8 cellular contexts compared by ENCODE assay signal in genomic region chr19:4971816-4972495, GRCh38. TPM values are rescaled to one million over a fixed set of nuclear protein-coding genes. Genes with fewer than 3 reads are reported as not detected.
A peak's percentile ranks its signal among the peaks of the same experiment; 100 is the strongest.
DNase-seq lines count a peak whose midpoint lies in the region; ATAC-seq and TF ChIP-seq lines count a peak whose summit lies in the region.

No MANE protein-coding gene starts in this region.

- H2BK5ac ChIP-seq in neuronal stem cell (ENCODE audit: low read length): no peak overlapping the region

- H2AK5ac ChIP-seq in neuronal stem cell (ENCODE audit: low read depth, low read length): peak overlapping the region; percentile 76

- peaks cover 22% of the 10 kb centered on the region for H3K79me1 ChIP-seq in neuronal stem cell (ENCODE audit: low read depth, low read length)

- H3K4me1 ChIP-seq in Loucy (ENCODE audit: insufficient read depth, low read length, poor library complexity, severe bottlenecking) (peaks cover 30% of the 10 kb centered on the region), neuronal stem cell (ENCODE audit: control insufficient read depth in 2 of 2, insufficient read depth in 1 of 2, low read depth in 1 of 2, low read length in 2 of 2) (peaks cover 15 to 24% of the 10 kb centered on the region in 2 donors)

- H3K27ac ChIP-seq in C4-2B (peak overlapping the region; percentile 87), neuronal stem cell (replicated peaks; ENCODE audit: low read length) (no peak overlapping the region)

- H3K4me1 Mint-ChIP-seq in effector memory CD8-positive, alpha-beta T cell (ENCODE audit: low read depth in 2 of 2): peaks cover 34 to 42% of the 10 kb centered on the region in 2 donors

- H3K4me2 ChIP-seq in Loucy (ENCODE audit: low read depth, low read length, poor library complexity, severe bottlenecking) (peak overlapping the region; percentile 99), neuronal stem cell (ENCODE audit: insufficient read depth, low read length, poor library complexity, severe bottlenecking) (no peak overlapping the region)

- no peaks in the 10 kb centered on the region for H3K9me3 ChIP-seq in Loucy (ENCODE audit: insufficient read depth, low read depth, low read length)
- H3K9me3 ChIP-seq in neuronal stem cell (replicated peaks in 1 of 2; ENCODE audit: control insufficient read depth in 2 of 2, insufficient read depth in 1 of 2, low read depth in 1 of 2, low read length in 2 of 2): no peaks in the 10 kb centered on the region

- no peaks in the 10 kb centered on the region for H3K27me3 Mint-ChIP-seq in effector memory CD8-positive, alpha-beta T cell

- no peak for DNase-seq in effector memory CD8-positive, alpha-beta T cell
- DNase-seq in neuronal stem cell (ENCODE audit: low spot score) (no peak), posterior cingulate gyrus (no peak), DMS153 treated with DMSO at 0.1 percent for 48 hours (lab: John Stamatoyannopoulos, UW; ENCODE audit: unreplicated experiment) (no peak), mucosa of gallbladder (ENCODE audit: low spot score) (no peak)

- peak overlapping the region; percentile 90 for H3K9ac ChIP-seq in Loucy (ENCODE audit: low read depth, low read length, poor library complexity, severe bottlenecking)
- no peak overlapping the region for H3K9ac ChIP-seq in neuronal stem cell (ENCODE audit: low read depth, low read length, poor library complexity)

- H3F3A ChIP-seq in Loucy (ENCODE audit: low read depth): no peaks in the 10 kb centered on the region

- peak overlapping the region; percentile 88 for H3K4me3 ChIP-seq in Loucy (ENCODE audit: low read length, poor library complexity, severe bottlenecking)
- H3K4me3 ChIP-seq in neuronal stem cell (ENCODE audit: low read length in 2 of 2): no peak overlapping the region

- no peak overlapping the region for H4K8ac ChIP-seq in neuronal stem cell (ENCODE audit: low read depth, low read length)

- intact Hi-C loops in posterior cingulate gyrus (cut with DNase I): loop anchor here (5.0 kb wide), 1 partner anchor 60 kb away; no protein-coding TSS in a partner anchor

- no CpG with 5 or more reads among the region's 19 CpGs for whole genome bisulfite sequencing in neuronal stem cell (ENCODE audit: extremely low coverage in 2 of 2, insufficient read length in 2 of 2, insufficient replicate concordance in 1 of 2), 2 donors

- peak overlapping the region in 1 of 2 donors; percentile 91 for H3K4me3 Mint-ChIP-seq in effector memory CD8-positive, alpha-beta T cell

- no peaks in the 10 kb centered on the region for H3K9me3 Mint-ChIP-seq in effector memory CD8-positive, alpha-beta T cell

- ATAC-seq in effector memory CD8-positive, alpha-beta T cell (replicated peaks): no peak
- no peak for ATAC-seq in HG03095 (IDR thresholded peaks at IDR 0.05; ENCODE audit: unreplicated experiment)

- H2BK12ac ChIP-seq in neuronal stem cell (ENCODE audit: low read length): no peak overlapping the region

- peak overlapping the region; percentile 86 to 92 for H3K27ac Mint-ChIP-seq in effector memory CD8-positive, alpha-beta T cell

- no peak overlapping the region for H4K91ac ChIP-seq in neuronal stem cell (ENCODE audit: low read depth, low read length, poor library complexity)

- H2AFZ ChIP-seq in Loucy (ENCODE audit: low read length) (no peak overlapping the region), neuronal stem cell (ENCODE audit: low read length) (no peak overlapping the region)

- H3K9me2 ChIP-seq in Loucy (replicated peaks; ENCODE audit: low read depth, low read length): no peaks in the 10 kb centered on the region

- peaks cover 75% of the 10 kb centered on the region for H3K79me2 ChIP-seq in Loucy (ENCODE audit: insufficient read depth, low read length)

- no peak overlapping the region for H3K18ac ChIP-seq in neuronal stem cell (ENCODE audit: low read length)

- peaks cover 64% of the 10 kb centered on the region for H4K20me1 ChIP-seq in Loucy (ENCODE audit: insufficient read depth, low read length, poor library complexity, severe bottlenecking)

- H3K23ac ChIP-seq in neuronal stem cell (ENCODE audit: low read depth, low read length, poor library complexity): no peak overlapping the region

- no peak overlapping the region for H2BK120ac ChIP-seq in neuronal stem cell (ENCODE audit: low read depth, low read length)

- H3K4ac ChIP-seq in neuronal stem cell (ENCODE audit: low read length): no peak overlapping the region

- H3K27me3 ChIP-seq in Loucy (ENCODE audit: insufficient read depth, low read length, poor library complexity, severe bottlenecking) (no peaks in the 10 kb centered on the region), neuronal stem cell (ENCODE audit: control insufficient read depth in 3 of 3, insufficient read depth in 3 of 3, low read depth in 1 of 3, low read length in 3 of 3) (no peaks in the 10 kb centered on the region)

- no peak overlapping the region for H3K14ac ChIP-seq in neuronal stem cell (ENCODE audit: low read length)

- no peak for TF ChIP-seq CTCF in C4-2B (conservative IDR thresholded peaks at IDR 0.05)
- TF ChIP-seq CTCF in Loucy (conservative IDR thresholded peaks at IDR 0.05; ENCODE audit: low read length): no peak

- peaks cover 33% of the 10 kb centered on the region for H3K36me3 Mint-ChIP-seq in effector memory CD8-positive, alpha-beta T cell (ENCODE audit: insufficient read depth)

- no peak overlapping the region for H2BK15ac ChIP-seq in neuronal stem cell (ENCODE audit: low read length)

- H3K36me3 ChIP-seq in Loucy (ENCODE audit: insufficient read depth, low read length): peaks cover 7% of the 10 kb centered on the region; the same call in 1 of the 2 replicates
- peaks cover 2 to 7% of the 10 kb centered on the region in 2 donors for H3K36me3 ChIP-seq in neuronal stem cell (replicated peaks in 1 of 2; ENCODE audit: control insufficient read depth in 2 of 2, insufficient read depth in 2 of 2, low read length in 2 of 2)

RNA-seq across cellular contexts. Expression of gene KDM4B, which starts 3.0 kb away (rescaled TPM):
- polyA plus RNA-seq in neuronal stem cell (2013, experiment 1 of 2): 17.8 TPM
- polyA plus RNA-seq in neuronal stem cell (2013, experiment 2 of 2): 18.4 TPM
- total RNA-seq in mucosa of gallbladder: 49.3 TPM
